ENCODE assay signal across 21 cellular contexts in genomic region chr18:70600225-70600925, GRCh38.
A peak's percentile ranks its signal among the peaks of the same experiment; 100 is the strongest.
DNase-seq lines count a peak whose midpoint lies in the region; ATAC-seq, FAIRE-seq and TF ChIP-seq lines count a peak whose summit lies in the region.
"Had no signal": no experiment of that assay in that cellular context is flagged by ENCODE, and none has a peak within 500 bp of the region (broad histone marks: within the 10 kb centered on the region; RNA-seq: fewer than 3 reads in every experiment).

No MANE protein-coding gene starts in this region.

- H3K4me1 ChIP-seq in A673 (ENCODE audit: insufficient read depth, low read length, poor library complexity, severe bottlenecking) (peaks cover 16% of the 10 kb centered on the region), Loucy (ENCODE audit: insufficient read depth, low read length, poor library complexity, severe bottlenecking) (peaks cover 11% of the 10 kb centered on the region)

- no peaks in the 10 kb centered on the region for H3K79me2 ChIP-seq in Loucy (ENCODE audit: insufficient read depth, low read length)

- no peak for TF ChIP-seq CTCF in activated CD8-positive, alpha-beta T cell treated with anti-CD3 and anti-CD28 coated beads for 36 hours (IDR thresholded peaks at IDR 0.05)
- no peak for TF ChIP-seq CTCF in A673 (conservative IDR thresholded peaks at IDR 0.05; ENCODE audit: low read depth, low read length)
- TF ChIP-seq CTCF in Loucy (conservative IDR thresholded peaks at IDR 0.05; ENCODE audit: low read length): no peak

- no peak for FAIRE-seq in urothelium cell line (lab: Jason Lieb, UNC)
- FAIRE-seq: RCC 7860 had no signal

- peaks cover 6% of the 10 kb centered on the region for H3K36me3 Mint-ChIP-seq in activated CD8-positive, alpha-beta T cell treated with anti-CD3 and anti-CD28 coated beads for 36 hours (ENCODE audit: low read depth)
- no peaks in the 10 kb centered on the region for H3K36me3 Mint-ChIP-seq in activated CD8-positive, alpha-beta T cell treated with anti-CD3 and anti-CD28 coated beads, Interleukin-2, amount 10 ng/mL, durations not matched to agents 7 days and 5 days (ENCODE audit: low read depth)
- no peaks in the 10 kb centered on the region for H3K36me3 Mint-ChIP-seq in T-helper 17 cell (ENCODE audit: low read depth)

- no peak overlapping the region; the same call in 1 of the 2 replicates for H2AFZ ChIP-seq in Loucy (ENCODE audit: low read length)

- peaks cover 8% of the 10 kb centered on the region for H3K9me3 Mint-ChIP-seq in activated CD8-positive, alpha-beta T cell treated with anti-CD3 and anti-CD28 coated beads for 36 hours
- peaks cover 6% of the 10 kb centered on the region for H3K9me3 Mint-ChIP-seq in activated CD8-positive, alpha-beta T cell treated with anti-CD3 and anti-CD28 coated beads, Interleukin-2, amount 10 ng/mL, durations not matched to agents 7 days and 5 days (ENCODE audit: insufficient read depth)

- H3K27me3 ChIP-seq in A673 (replicated peaks; ENCODE audit: insufficient read depth, low read depth, low read length, poor library complexity) (no peaks in the 10 kb centered on the region), Loucy (ENCODE audit: insufficient read depth, low read length, poor library complexity, severe bottlenecking) (no peaks in the 10 kb centered on the region)
- H3K27me3 ChIP-seq: BLaER1 treated with 17β-estradiol and CSF1 and Interleukin-3, amounts not matched to agents 10 nM and 100 nM had no signal

- intact Hi-C loops in activated CD8-positive, alpha-beta T cell treated with anti-CD3 and anti-CD28 coated beads for 36 hours (cut with micrococcal nuclease): no loop called here
- intact Hi-C loops in A673 (cut with micrococcal nuclease; ENCODE audit: unreplicated experiment): no loop called here

- H3K4me2 ChIP-seq in Loucy (ENCODE audit: low read depth, low read length, poor library complexity, severe bottlenecking): peak overlapping the region; percentile 32

- POLR2A ChIA-PET in activated CD8-positive, alpha-beta T cell treated with anti-CD3 and anti-CD28 coated beads for 36 hours (lab: Charles Lee): no interaction called here
- POLR2A ChIA-PET in activated CD8-positive, alpha-beta T cell treated with anti-CD3 and anti-CD28 coated beads, Interleukin-2, amount 10 ng/mL, durations not matched to agents 7 days and 5 days (lab: Charles Lee): no interaction called here
- POLR2A ChIA-PET in A673 (lab: Charles Lee; ENCODE audit: low non-redundant PET): no interaction called here

- peak overlapping the region; percentile 10 for H3K27ac Mint-ChIP-seq in activated CD8-positive, alpha-beta T cell treated with anti-CD3 and anti-CD28 coated beads for 36 hours
- H3K27ac Mint-ChIP-seq in activated CD8-positive, alpha-beta T cell treated with anti-CD3 and anti-CD28 coated beads, Interleukin-2, amount 10 ng/mL, durations not matched to agents 7 days and 5 days: no peak overlapping the region
- no peak overlapping the region for H3K27ac Mint-ChIP-seq in T-helper 17 cell

- CTCF ChIA-PET in activated CD8-positive, alpha-beta T cell treated with anti-CD3 and anti-CD28 coated beads for 36 hours (lab: Charles Lee): interaction anchor here (1.1 to 1.9 kb wide), 4 partner anchors 20 to 178 kb away, joined by 3 to 5 read pairs (median 4); no protein-coding TSS in a partner anchor
- CTCF ChIA-PET in activated CD8-positive, alpha-beta T cell treated with anti-CD3 and anti-CD28 coated beads, Interleukin-2, amount 10 ng/mL, durations not matched to agents 7 days and 5 days (lab: Charles Lee): interaction anchor here (0.8 to 1.7 kb wide), 3 partner anchors 59 to 182 kb away, joined by 3 to 6 read pairs (median 4); no protein-coding TSS in a partner anchor
- CTCF ChIA-PET in A673 (lab: Charles Lee): no interaction called here

- H3K4me3 Mint-ChIP-seq in activated CD8-positive, alpha-beta T cell treated with anti-CD3 and anti-CD28 coated beads for 36 hours: peak overlapping the region; percentile 41
- no peak overlapping the region for H3K4me3 Mint-ChIP-seq in activated CD8-positive, alpha-beta T cell treated with anti-CD3 and anti-CD28 coated beads, Interleukin-2, amount 10 ng/mL, durations not matched to agents 7 days and 5 days
- H3K4me3 Mint-ChIP-seq in T-helper 17 cell: peak overlapping the region; percentile 4

- H3F3A ChIP-seq in Loucy (ENCODE audit: low read depth): no peaks in the 10 kb centered on the region

- no TSS peak for BruUV-seq in A673 (replicated peaks; lab: Mats Ljungman, UMichigan)

- H3K4me1 Mint-ChIP-seq in activated CD8-positive, alpha-beta T cell treated with anti-CD3 and anti-CD28 coated beads for 36 hours (ENCODE audit: low read depth): peaks cover 8% of the 10 kb centered on the region
- H3K4me1 Mint-ChIP-seq in activated CD8-positive, alpha-beta T cell treated with anti-CD3 and anti-CD28 coated beads, Interleukin-2, amount 10 ng/mL, durations not matched to agents 7 days and 5 days (ENCODE audit: low read depth): no peaks in the 10 kb centered on the region
- peaks cover 5% of the 10 kb centered on the region for H3K4me1 Mint-ChIP-seq in T-helper 17 cell

- no peak for ATAC-seq in activated CD8-positive, alpha-beta T cell treated with anti-CD3 and anti-CD28 coated beads for 36 hours
- no peak for ATAC-seq in activated CD8-positive, alpha-beta T cell treated with anti-CD3 and anti-CD28 coated beads, Interleukin-2, amount 10 ng/mL, durations not matched to agents 7 days and 5 days
- no peak for ATAC-seq in T-helper 17 cell
- no peak for ATAC-seq in HG02870 (IDR thresholded peaks at IDR 0.05; ENCODE audit: unreplicated experiment)
- ATAC-seq: Right ventricle myocardium inferior had no signal

- no peaks in the 10 kb centered on the region for H3K27me3 Mint-ChIP-seq in activated CD8-positive, alpha-beta T cell treated with anti-CD3 and anti-CD28 coated beads for 36 hours
- H3K27me3 Mint-ChIP-seq in activated CD8-positive, alpha-beta T cell treated with anti-CD3 and anti-CD28 coated beads, Interleukin-2, amount 10 ng/mL, durations not matched to agents 7 days and 5 days (ENCODE audit: low read depth): no peaks in the 10 kb centered on the region
- no peaks in the 10 kb centered on the region for H3K27me3 Mint-ChIP-seq in T-helper 17 cell

- H3K4me3 ChIP-seq in A673 (ENCODE audit: low read depth, low read length, poor library complexity, severe bottlenecking) (peak overlapping the region; percentile 13), Loucy (ENCODE audit: low read length, poor library complexity, severe bottlenecking) (no peak overlapping the region)
- H3K4me3 ChIP-seq: BLaER1 treated with 17β-estradiol and CSF1 and Interleukin-3, amounts not matched to agents 10 nM and 100 nM had no signal

- H3K36me3 ChIP-seq in A673 (ENCODE audit: insufficient read depth, low read length, poor library complexity, severe bottlenecking) (no peaks in the 10 kb centered on the region), Loucy (ENCODE audit: insufficient read depth, low read length) (no peaks in the 10 kb centered on the region)
- H3K36me3 ChIP-seq: BLaER1 treated with 17β-estradiol and CSF1 and Interleukin-3, amounts not matched to agents 10 nM and 100 nM had no signal

- H3K9me3 ChIP-seq in A673 (ENCODE audit: low read depth, low read length, poor library complexity, severe bottlenecking): peaks cover 8% of the 10 kb centered on the region
- H3K9me3 ChIP-seq in Loucy (ENCODE audit: insufficient read depth, low read depth, low read length): peaks cover 3% of the 10 kb centered on the region; the same call in 1 of the 2 replicates
- no peaks in the 10 kb centered on the region for H3K9me3 ChIP-seq in T-helper 17 cell (ENCODE audit: control insufficient read depth, low read length, poor library complexity, severe bottlenecking)
- H3K9me3 ChIP-seq: BLaER1 treated with 17β-estradiol and CSF1 and Interleukin-3, amounts not matched to agents 10 nM and 100 nM had no signal

- H3K9ac ChIP-seq in Loucy (ENCODE audit: low read depth, low read length, poor library complexity, severe bottlenecking): no peak overlapping the region
- H3K9ac ChIP-seq: BLaER1 treated with 17β-estradiol and CSF1 and Interleukin-3, amounts not matched to agents 10 nM and 100 nM had no signal

- DNase-seq in activated CD8-positive, alpha-beta T cell treated with anti-CD3 and anti-CD28 coated beads for 36 hours: no peak
- no peak for DNase-seq in activated CD8-positive, alpha-beta T cell treated with anti-CD3 and anti-CD28 coated beads, Interleukin-2, amount 10 ng/mL, durations not matched to agents 7 days and 5 days
- DNase-seq in A673 (ENCODE audit: low spot score) (peak; percentile 16), T-helper 17 cell (no peak), amygdala (lab: John Stamatoyannopoulos, UW) (no peak), urothelium cell line (ENCODE audit: low spot score) (no peak)
- DNase-seq: DMS79, IMR-90, MV-4-11, NCI-H1694, NCI-H2081, NCI-H2171 treated with DMSO at 0.1 percent for 48 hours, NCI-H524 treated with DMSO at 0.1 percent for 48 hours, NCI-H82, OCI-M1 had no signal

- H4K20me1 ChIP-seq in Loucy (ENCODE audit: insufficient read depth, low read length, poor library complexity, severe bottlenecking): no peaks in the 10 kb centered on the region
- H4K20me1 ChIP-seq: BLaER1 treated with 17β-estradiol and CSF1 and Interleukin-3, amounts not matched to agents 10 nM and 100 nM had no signal

- no peaks in the 10 kb centered on the region for H3K9me2 ChIP-seq in Loucy (replicated peaks; ENCODE audit: low read depth, low read length)

- H3K27ac ChIP-seq in A673 (ENCODE audit: low read depth, low read length, poor library complexity, severe bottlenecking): peak overlapping the region; percentile 35
- H3K27ac ChIP-seq: 22Rv1; BLaER1 treated with 17β-estradiol and CSF1 and Interleukin-3, amounts not matched to agents 10 nM and 100 nM had no signal
